Comparison of ENCODE assay signal across 2 cellular contexts in the genomic region with DNA sequence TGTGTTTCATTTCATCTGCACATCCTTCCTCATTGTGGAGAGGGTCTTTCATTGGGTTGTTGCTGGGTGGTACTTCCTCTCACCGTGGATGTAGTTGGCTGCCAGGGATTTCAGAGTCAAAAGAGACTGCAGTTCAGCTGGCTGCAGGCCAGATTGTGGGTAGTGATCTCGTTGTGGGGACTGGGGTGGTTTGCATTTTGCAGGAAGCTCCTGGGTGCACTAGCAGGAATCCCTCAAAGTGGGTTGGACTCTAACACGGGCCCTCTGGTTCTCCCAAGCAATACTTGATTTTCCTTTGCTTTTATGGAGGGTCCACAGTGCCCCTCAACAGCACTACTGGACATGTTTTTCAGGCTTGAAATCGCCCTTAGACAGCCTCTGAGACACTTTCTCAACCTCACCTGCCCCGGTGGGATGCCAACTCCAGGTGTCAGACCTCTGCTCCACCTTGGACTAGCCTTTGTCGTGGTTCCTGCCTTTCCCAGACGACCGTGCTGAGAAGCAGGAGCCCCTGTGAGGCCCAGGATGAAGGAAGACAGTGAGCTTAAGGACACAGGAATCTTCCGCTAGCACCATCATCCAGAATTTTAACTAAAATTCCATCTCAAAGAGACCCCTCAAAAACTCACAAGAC.
TF ChIP-seq lines count a peak whose summit lies in the region.

No MANE protein-coding gene starts in this region.

TF ChIP-seq in SK-N-SH, 30 proteins besides CTCF, POLR2A, EP300 and RAD21 (continued from another document):
- TF ChIP-seq SIN3A (IDR thresholded peaks at IDR 0.05; ENCODE audit: borderline replicate concordance, low read depth, low read length) (no peak), YY1 (IDR thresholded peaks at IDR 0.05; ENCODE audit: low read depth) (no peak), EZH2phosphoT487 (IDR thresholded peaks at IDR 0.05; ENCODE audit: borderline replicate concordance, low read depth) (no peak), GABPA (IDR thresholded peaks at IDR 0.05; ENCODE audit: low read depth) (no peak), USF2 (IDR thresholded peaks at IDR 0.05; ENCODE audit: borderline replicate concordance, low read depth, low read length) (no peak), TCF12 (IDR thresholded peaks at IDR 0.05) (no peak), RXRA (IDR thresholded peaks at IDR 0.05; ENCODE audit: borderline replicate concordance, low read depth) (no peak), MEF2A (IDR thresholded peaks at IDR 0.05; ENCODE audit: borderline replicate concordance, low read depth) (no peak), TEAD4 (IDR thresholded peaks at IDR 0.05; ENCODE audit: borderline replicate concordance, insufficient read depth) (no peak), IRF3 (IDR thresholded peaks at IDR 0.05; ENCODE audit: low read depth, low read length) (no peak)
- TF ChIP-seq, protein P1, sequence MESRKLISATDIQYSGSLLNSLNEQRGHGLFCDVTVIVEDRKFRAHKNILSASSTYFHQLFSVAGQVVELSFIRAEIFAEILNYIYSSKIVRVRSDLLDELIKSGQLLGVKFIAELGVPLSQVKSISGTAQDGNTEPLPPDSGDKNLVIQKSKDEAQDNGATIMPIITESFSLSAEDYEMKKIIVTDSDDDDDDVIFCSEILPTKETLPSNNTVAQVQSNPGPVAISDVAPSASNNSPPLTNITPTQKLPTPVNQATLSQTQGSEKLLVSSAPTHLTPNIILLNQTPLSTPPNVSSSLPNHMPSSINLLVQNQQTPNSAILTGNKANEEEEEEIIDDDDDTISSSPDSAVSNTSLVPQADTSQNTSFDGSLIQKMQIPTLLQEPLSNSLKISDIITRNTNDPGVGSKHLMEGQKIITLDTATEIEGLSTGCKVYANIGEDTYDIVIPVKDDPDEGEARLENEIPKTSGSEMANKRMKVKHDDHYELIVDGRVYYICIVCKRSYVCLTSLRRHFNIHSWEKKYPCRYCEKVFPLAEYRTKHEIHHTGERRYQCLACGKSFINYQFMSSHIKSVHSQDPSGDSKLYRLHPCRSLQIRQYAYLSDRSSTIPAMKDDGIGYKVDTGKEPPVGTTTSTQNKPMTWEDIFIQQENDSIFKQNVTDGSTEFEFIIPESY (IDR thresholded peaks at IDR 0.05; ENCODE audit: borderline replicate concordance, low read depth) = no peak
- TF ChIP-seq, protein P2, sequence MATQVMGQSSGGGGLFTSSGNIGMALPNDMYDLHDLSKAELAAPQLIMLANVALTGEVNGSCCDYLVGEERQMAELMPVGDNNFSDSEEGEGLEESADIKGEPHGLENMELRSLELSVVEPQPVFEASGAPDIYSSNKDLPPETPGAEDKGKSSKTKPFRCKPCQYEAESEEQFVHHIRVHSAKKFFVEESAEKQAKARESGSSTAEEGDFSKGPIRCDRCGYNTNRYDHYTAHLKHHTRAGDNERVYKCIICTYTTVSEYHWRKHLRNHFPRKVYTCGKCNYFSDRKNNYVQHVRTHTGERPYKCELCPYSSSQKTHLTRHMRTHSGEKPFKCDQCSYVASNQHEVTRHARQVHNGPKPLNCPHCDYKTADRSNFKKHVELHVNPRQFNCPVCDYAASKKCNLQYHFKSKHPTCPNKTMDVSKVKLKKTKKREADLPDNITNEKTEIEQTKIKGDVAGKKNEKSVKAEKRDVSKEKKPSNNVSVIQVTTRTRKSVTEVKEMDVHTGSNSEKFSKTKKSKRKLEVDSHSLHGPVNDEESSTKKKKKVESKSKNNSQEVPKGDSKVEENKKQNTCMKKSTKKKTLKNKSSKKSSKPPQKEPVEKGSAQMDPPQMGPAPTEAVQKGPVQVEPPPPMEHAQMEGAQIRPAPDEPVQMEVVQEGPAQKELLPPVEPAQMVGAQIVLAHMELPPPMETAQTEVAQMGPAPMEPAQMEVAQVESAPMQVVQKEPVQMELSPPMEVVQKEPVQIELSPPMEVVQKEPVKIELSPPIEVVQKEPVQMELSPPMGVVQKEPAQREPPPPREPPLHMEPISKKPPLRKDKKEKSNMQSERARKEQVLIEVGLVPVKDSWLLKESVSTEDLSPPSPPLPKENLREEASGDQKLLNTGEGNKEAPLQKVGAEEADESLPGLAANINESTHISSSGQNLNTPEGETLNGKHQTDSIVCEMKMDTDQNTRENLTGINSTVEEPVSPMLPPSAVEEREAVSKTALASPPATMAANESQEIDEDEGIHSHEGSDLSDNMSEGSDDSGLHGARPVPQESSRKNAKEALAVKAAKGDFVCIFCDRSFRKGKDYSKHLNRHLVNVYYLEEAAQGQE (IDR thresholded peaks at IDR 0.05; ENCODE audit: low read depth, low read length) = no peak
TF ChIP-seq in SK-N-SH: peak in this region for 0.

TF ChIP-seq in SK-N-SH treated with all-trans-retinoic acid at 6 μM for 48 hours, 23 proteins besides CTCF, POLR2A, EP300 and RAD21 (continued from another document):
- no peak for TF ChIP-seq POU6F1 (CRISPR knock-in tag; IDR thresholded peaks at IDR 0.05; ENCODE audit: borderline replicate concordance, low read depth)
- no peak for TF ChIP-seq CSRNP3 (CRISPR knock-in tag; IDR thresholded peaks at IDR 0.05)
- no peak for TF ChIP-seq BACH2 (CRISPR knock-in tag; IDR thresholded peaks at IDR 0.05; ENCODE audit: borderline replicate concordance)
- TF ChIP-seq ESRRG (CRISPR knock-in tag; IDR thresholded peaks at IDR 0.05) = no peak
- no peak for TF ChIP-seq ZFP3 (CRISPR knock-in tag; IDR thresholded peaks at IDR 0.05)
- no peak for TF ChIP-seq CSDC2 (CRISPR knock-in tag; IDR thresholded peaks at IDR 0.05)
